In the genomic region with DNA sequence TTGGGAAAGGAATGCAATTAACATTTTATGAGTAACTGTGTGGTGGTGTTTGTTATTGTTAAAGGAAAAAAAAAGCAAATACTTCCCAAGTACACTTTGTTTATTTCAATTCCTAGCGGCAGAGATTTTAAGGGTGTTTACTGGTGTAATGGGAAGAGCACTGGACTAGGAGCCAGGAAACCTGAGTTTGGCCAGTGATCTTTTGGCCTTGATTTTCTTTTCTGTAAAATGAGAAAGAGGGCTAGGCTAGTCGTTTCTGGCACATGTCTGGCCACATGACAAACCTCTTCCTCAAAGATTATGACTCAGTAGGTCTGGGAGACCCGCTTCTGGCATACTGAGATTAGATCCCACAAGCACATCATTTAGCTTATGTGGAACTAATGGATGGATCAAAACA, we compare ENCODE assay signal across 18 cellular contexts.
DNase-seq lines count a peak whose midpoint lies in the region; ATAC-seq, FAIRE-seq and TF ChIP-seq lines count a peak whose summit lies in the region.
"Had no signal": no experiment of that assay in that cellular context is flagged by ENCODE, and none has a peak within 500 bp of the region (broad histone marks: within the 10 kb centered on the region; RNA-seq: fewer than 3 reads in every experiment).

No MANE protein-coding gene starts in this region.

- H3K36me3 Mint-ChIP-seq in astrocyte (ENCODE audit: low read depth, unreplicated experiment), result no peaks in the 10 kb centered on the region

- H2AFZ ChIP-seq in astrocyte (ENCODE audit: low read depth, low read length) (no peak overlapping the region), hepatocyte (no peak overlapping the region)

- no peaks in the 10 kb centered on the region for H4K20me1 ChIP-seq in astrocyte (ENCODE audit: insufficient read depth, low read length)
- H4K20me1 ChIP-seq in hepatocyte (ENCODE audit: insufficient read depth, poor library complexity, severe bottlenecking), result no peaks in the 10 kb centered on the region

- no peak overlapping the region for H3K27ac Mint-ChIP-seq in astrocyte (ENCODE audit: unreplicated experiment)
- H3K27ac Mint-ChIP-seq: activated T-cell treated with anti-CD3 and anti-CD28 coated beads, Interleukin-2, amount 50 U/mL, for 24 hours had no signal

- no peak overlapping the region for H3K4me3 Mint-ChIP-seq in astrocyte (ENCODE audit: unreplicated experiment)
- H3K4me3 Mint-ChIP-seq: activated T-cell treated with anti-CD3 and anti-CD28 coated beads, Interleukin-2, amount 50 U/mL, for 24 hours had no signal

- peaks cover 22% of the 10 kb centered on the region for H3K4me1 Mint-ChIP-seq in astrocyte (ENCODE audit: low read depth, unreplicated experiment)

- H3K4me2 ChIP-seq in astrocyte (ENCODE audit: low read length) (peak overlapping the region; percentile 1), hepatocyte (no peak overlapping the region)

- ATAC-seq in HG03280 (IDR thresholded peaks at IDR 0.05; ENCODE audit: unreplicated experiment), result no peak
- ATAC-seq: heart left ventricle, left lobe of liver, right lobe of liver had no signal

- no peak for TF ChIP-seq CTCF in left ventricle myocardium inferior (IDR thresholded peaks at IDR 0.05; ENCODE audit: borderline replicate concordance)
- TF ChIP-seq CTCF in right atrium auricular region (IDR thresholded peaks at IDR 0.05), result no peak
- no peak for TF ChIP-seq CTCF in astrocyte (IDR thresholded peaks at IDR 0.05; ENCODE audit: insufficient read depth, low read depth, low read length)
- TF ChIP-seq CTCF in hepatocyte (IDR thresholded peaks at IDR 0.05; ENCODE audit: poor library complexity), result no peak
- no peak for TF ChIP-seq CTCF in GM13977 (IDR thresholded peaks at IDR 0.05; ENCODE audit: extremely low read depth, insufficient read depth, missing control alignments)

- no peaks in the 10 kb centered on the region for H3K36me3 ChIP-seq in left ventricle myocardium inferior
- no peaks in the 10 kb centered on the region for H3K36me3 ChIP-seq in right atrium auricular region
- no peaks in the 10 kb centered on the region for H3K36me3 ChIP-seq in astrocyte (ENCODE audit: insufficient read depth, low read length)
- H3K36me3 ChIP-seq in hepatocyte (replicated peaks; ENCODE audit: insufficient read depth, low read depth), result no peaks in the 10 kb centered on the region
- H3K36me3 ChIP-seq: heart left ventricle, right lobe of liver had no signal

- H3K27ac ChIP-seq in left ventricle myocardium inferior (replicated peaks) (peak overlapping the region; percentile 24), right atrium auricular region (no peak overlapping the region), astrocyte (ENCODE audit: low read depth, low read length) (no peak overlapping the region), hepatocyte (peak overlapping the region; percentile 57)
- H3K27ac ChIP-seq: right lobe of liver had no signal

- no peak for FAIRE-seq in astrocyte (lab: Jason Lieb, UNC)

- H3K9me3 ChIP-seq in left ventricle myocardium inferior (replicated peaks) (no peaks in the 10 kb centered on the region), right atrium auricular region (no peaks in the 10 kb centered on the region), astrocyte (ENCODE audit: insufficient read depth, low read depth, low read length) (no peaks in the 10 kb centered on the region), hepatocyte (ENCODE audit: low read depth) (no peaks in the 10 kb centered on the region)
- H3K9me3 ChIP-seq: heart left ventricle, right lobe of liver had no signal

- H3K9me2 ChIP-seq in hepatocyte (replicated peaks; ENCODE audit: insufficient read depth), result no peaks in the 10 kb centered on the region

- H3K4me3 ChIP-seq in left ventricle myocardium inferior (no peak overlapping the region), right atrium auricular region (no peak overlapping the region), astrocyte (ENCODE audit: insufficient read depth, low read depth, low read length) (no peak overlapping the region), hepatocyte (no peak overlapping the region)
- H3K4me3 ChIP-seq: heart left ventricle, right lobe of liver had no signal

- no peaks in the 10 kb centered on the region for H3K9me3 Mint-ChIP-seq in astrocyte (ENCODE audit: unreplicated experiment)
- H3K9me3 Mint-ChIP-seq: activated T-cell treated with anti-CD3 and anti-CD28 coated beads, Interleukin-2, amount 50 U/mL, for 24 hours had no signal

- H3K27me3 Mint-ChIP-seq in astrocyte (ENCODE audit: low read depth, unreplicated experiment), result no peaks in the 10 kb centered on the region
- H3K27me3 Mint-ChIP-seq: activated T-cell treated with anti-CD3 and anti-CD28 coated beads, Interleukin-2, amount 50 U/mL, for 24 hours had no signal

- no peak overlapping the region for H3K9ac ChIP-seq in astrocyte (ENCODE audit: low read length)

- H3K79me2 ChIP-seq in astrocyte (ENCODE audit: insufficient read depth, low read length) (no peaks in the 10 kb centered on the region), hepatocyte (no peaks in the 10 kb centered on the region)

- intact Hi-C loops in left ventricle myocardium inferior (cut with micrococcal nuclease), result no loop called here

- H3K4me1 ChIP-seq in left ventricle myocardium inferior (peaks cover 13% of the 10 kb centered on the region), right atrium auricular region (no peaks in the 10 kb centered on the region), astrocyte (ENCODE audit: insufficient read depth, low read length) (peaks cover 3% of the 10 kb centered on the region), hepatocyte (ENCODE audit: insufficient read depth) (peaks cover 11% of the 10 kb centered on the region)
- H3K4me1 ChIP-seq: right lobe of liver had no signal

- no peaks in the 10 kb centered on the region for H3K27me3 ChIP-seq in left ventricle myocardium inferior (ENCODE audit: low read depth)
- H3K27me3 ChIP-seq in right atrium auricular region, result no peaks in the 10 kb centered on the region
- no peaks in the 10 kb centered on the region for H3K27me3 ChIP-seq in astrocyte (ENCODE audit: insufficient read depth, low read length)
- H3K27me3 ChIP-seq in hepatocyte, result no peaks in the 10 kb centered on the region
- H3K27me3 ChIP-seq: heart left ventricle, right lobe of liver had no signal

- no peak for DNase-seq in left ventricle myocardium inferior
- no peak for DNase-seq in right atrium auricular region (ENCODE audit: low spot score)
- peak; percentile 81 for DNase-seq in astrocyte (ENCODE audit: low read depth)
- no peak for DNase-seq in hepatocyte (ENCODE audit: low spot score)
- DNase-seq in NCI-H2171 treated with DMSO at 0.1 percent for 48 hours (lab: John Stamatoyannopoulos, UW), result no peak
- DNase-seq in GM13977 (ENCODE audit: low spot score), result no peak
- DNase-seq in T-helper 9 cell, result no peak
- DNase-seq: activated CD4-positive, alpha-beta T cell treated with anti-CD3 and anti-CD28 coated beads for 1 hour; activated T-cell treated with anti-CD3 and anti-CD28 coated beads, Interleukin-2, amount 50 U/mL, for 24 hours; amniotic stem cell; H7; heart left ventricle; NCI-H1105; NCI-H226; right lobe of liver; SW 1271 had no signal

- in situ Hi-C loops in GM13977 (cut with MboI; ENCODE audit: low pct_unique_long_range_greater_than_20kb, low sequenced_read_pairs, unreplicated experiment), result no loop called here

- WGBS in hepatocyte (ENCODE audit: low lambda C conversion rate, missing lambda C conversion rate), result 53% methylated on average over 3 of the region's 3 CpGs

Comparison
In these comparisons a context has a peak if more than half of its experiments do, and no peak if none do; other contexts are left out.
1. H3K27ac ChIP-seq: peak in left ventricle myocardium inferior (single experiment) and hepatocyte (single experiment); none in right atrium auricular region (0 of 2) and astrocyte (single experiment).